ENCODE assay signal across 9 cellular contexts in the genomic region with DNA sequence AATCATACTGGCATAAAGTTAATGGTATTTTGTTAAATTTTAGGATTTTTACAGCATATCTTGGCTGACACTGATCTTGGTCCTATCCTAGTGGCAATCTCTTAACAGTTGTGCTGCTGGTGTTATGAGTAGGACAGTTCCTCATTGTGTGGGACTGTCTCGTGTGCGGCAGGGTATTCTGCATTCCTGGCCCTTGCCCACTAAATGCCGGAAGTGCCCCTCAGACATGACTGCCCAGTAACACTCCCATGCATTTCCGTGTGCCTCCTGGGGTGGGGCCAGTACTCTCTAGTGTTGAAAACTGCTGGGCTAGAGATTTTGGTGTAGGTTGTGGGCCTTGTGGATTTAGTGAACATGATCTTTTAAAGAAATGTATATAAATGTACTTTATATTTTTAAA.
DNase-seq lines count a peak whose midpoint lies in the region; ATAC-seq and TF ChIP-seq lines count a peak whose summit lies in the region.
"Had no signal": no experiment of that assay in that cellular context is flagged by ENCODE, and none has a peak within 500 bp of the region (broad histone marks: within the 10 kb centered on the region; RNA-seq: fewer than 3 reads in every experiment).

No MANE protein-coding gene starts in this region.

- peaks cover 0 to 2% (median 0%) of the 10 kb centered on the region in 3 donors for H3K27me3 Mint-ChIP-seq in CD14-positive monocyte (ENCODE audit: low read depth in 3 of 3)

- no peaks in the 10 kb centered on the region for H3K36me3 ChIP-seq in SJCRH30
- H3K36me3 ChIP-seq in neuronal stem cell (replicated peaks in 1 of 2; ENCODE audit: control insufficient read depth in 2 of 2, insufficient read depth in 2 of 2, low read length in 2 of 2) = no peaks in the 10 kb centered on the region

- peaks cover 15% of the 10 kb centered on the region for H3K4me1 Mint-ChIP-seq in CD14-positive monocyte

- H3K4me3 ChIP-seq in SJCRH30 (no peak overlapping the region), fibroblast of pulmonary artery (replicated peaks; ENCODE audit: low read depth, low read length) (no peak overlapping the region), neuronal stem cell (ENCODE audit: low read length in 2 of 2) (no peak overlapping the region)

- H3K9ac ChIP-seq in neuronal stem cell (ENCODE audit: low read depth, low read length, poor library complexity) = no peak overlapping the region

- no peak overlapping the region for H3K4me3 Mint-ChIP-seq in CD14-positive monocyte

- DNase-seq in CD14-positive monocyte (ENCODE audit: low spot score) (peak; percentile 61), SJCRH30 (peak; percentile 56 to 64), fibroblast of pulmonary artery (ENCODE audit: low read depth) (peak; percentile 15), neuronal stem cell (ENCODE audit: low spot score) (no peak)
- no peak for DNase-seq in stimulated activated naive CD8-positive, alpha-beta T cell treated with anti-CD3 and anti-CD28 coated beads, Interleukin-15, Interleukin-2, amounts not matched to agents 100 U/mL and 50 U/mL, for 24 hours
- DNase-seq in activated CD4-positive, alpha-beta T cell treated with anti-CD3 and anti-CD28 coated beads, Interleukin-2, amount 50 U/mL, for 4 hours = no peak
- no peak for DNase-seq in stimulated activated CD4-positive, alpha-beta T cell treated with anti-CD3 and anti-CD28 coated beads, Interleukin-15, amount 100 ng/mL, for 24 hours
- DNase-seq in stimulated activated CD4-positive, alpha-beta T cell treated with anti-CD3 and anti-CD28 coated beads, Interleukin-4, amount 100 ng/mL, for 1 hour = no peak

- peak overlapping the region in 4 of 7 donors; percentile 9 to 86 (median 56) for H3K27ac Mint-ChIP-seq in CD14-positive monocyte

- H3K4me1 ChIP-seq in SJCRH30 (no peaks in the 10 kb centered on the region; the same call in 1 of the 2 replicates), neuronal stem cell (ENCODE audit: control insufficient read depth in 2 of 2, insufficient read depth in 1 of 2, low read depth in 1 of 2, low read length in 2 of 2) (peaks cover 2 to 5% of the 10 kb centered on the region in 2 donors)

- intact Hi-C loops in CD14-positive monocyte (cut with micrococcal nuclease) = loop anchor here (5.0 to 10.0 kb wide), 4 partner anchors 148 to 393 kb away; no protein-coding TSS in a partner anchor

- TF ChIP-seq CTCF in CD14-positive monocyte (IDR thresholded peaks at IDR 0.05) (no peak), fibroblast of pulmonary artery (IDR thresholded peaks at IDR 0.05; ENCODE audit: low read length, missing control alignments) (no peak)

- H3K36me3 Mint-ChIP-seq in CD14-positive monocyte = no peaks in the 10 kb centered on the region

- H3K79me1 ChIP-seq in neuronal stem cell (ENCODE audit: low read depth, low read length) = no peaks in the 10 kb centered on the region

- H3K4me2 ChIP-seq in neuronal stem cell (ENCODE audit: insufficient read depth, low read length, poor library complexity, severe bottlenecking) = no peak overlapping the region

- no peak for ATAC-seq in stimulated activated naive CD8-positive, alpha-beta T cell treated with anti-CD3 and anti-CD28 coated beads, Interleukin-15, Interleukin-2, amounts not matched to agents 100 U/mL and 50 U/mL, for 24 hours

- H4K91ac ChIP-seq in neuronal stem cell (ENCODE audit: low read depth, low read length, poor library complexity) = no peak overlapping the region

- H3K27ac ChIP-seq in SJCRH30 (peak overlapping the region; percentile 0; the same call in 1 of the 2 replicates), neuronal stem cell (replicated peaks; ENCODE audit: low read length) (no peak overlapping the region)
- H3K27ac ChIP-seq: C4-2B had no signal

- H2BK120ac ChIP-seq in neuronal stem cell (ENCODE audit: low read depth, low read length) = peak overlapping the region; percentile 95

- peak overlapping the region; percentile 75 for H2BK12ac ChIP-seq in neuronal stem cell (ENCODE audit: low read length)

- H3K9me3 Mint-ChIP-seq in CD14-positive monocyte = no peaks in the 10 kb centered on the region

- no peak overlapping the region for H2BK5ac ChIP-seq in neuronal stem cell (ENCODE audit: low read length)

- H2BK15ac ChIP-seq in neuronal stem cell (ENCODE audit: low read length) = no peak overlapping the region

- no peak overlapping the region for H3K14ac ChIP-seq in neuronal stem cell (ENCODE audit: low read length)

- H3K27me3 ChIP-seq in SJCRH30 (no peaks in the 10 kb centered on the region), neuronal stem cell (ENCODE audit: control insufficient read depth in 3 of 3, insufficient read depth in 3 of 3, low read depth in 1 of 3, low read length in 3 of 3) (no peaks in the 10 kb centered on the region)

- no CpG with 5 or more reads among the region's 4 CpGs for WGBS in neuronal stem cell (ENCODE audit: extremely low coverage in 2 of 2, insufficient read length in 2 of 2, insufficient replicate concordance in 1 of 2), 2 donors

- H2AK5ac ChIP-seq in neuronal stem cell (ENCODE audit: low read depth, low read length) = no peak overlapping the region

- no peaks in the 10 kb centered on the region for H3K9me3 ChIP-seq in SJCRH30 (replicated peaks)
- no peaks in the 10 kb centered on the region for H3K9me3 ChIP-seq in neuronal stem cell (replicated peaks in 1 of 2; ENCODE audit: control insufficient read depth in 2 of 2, insufficient read depth in 1 of 2, low read depth in 1 of 2, low read length in 2 of 2)

- no peak overlapping the region for H3K23ac ChIP-seq in neuronal stem cell (ENCODE audit: low read depth, low read length, poor library complexity)

- no peak overlapping the region for H4K8ac ChIP-seq in neuronal stem cell (ENCODE audit: low read depth, low read length)

- peak overlapping the region; percentile 74 for H3K18ac ChIP-seq in neuronal stem cell (ENCODE audit: low read length)

- H2AFZ ChIP-seq in neuronal stem cell (ENCODE audit: low read length) = no peak overlapping the region

- H3K4ac ChIP-seq in neuronal stem cell (ENCODE audit: low read length) = no peak overlapping the region

Comparison
In these comparisons a context has a peak if more than half of its experiments do, and no peak if none do; other contexts are left out.
1. DNase-seq: peak in CD14-positive monocyte (single experiment), SJCRH30 (2 of 2) and fibroblast of pulmonary artery (single experiment); none in neuronal stem cell (single experiment), stimulated activated naive CD8-positive, alpha-beta T cell treated with anti-CD3 and anti-CD28 coated beads, Interleukin-15, Interleukin-2, amounts not matched to agents 100 U/mL and 50 U/mL, for 24 hours (single experiment), activated CD4-positive, alpha-beta T cell treated with anti-CD3 and anti-CD28 coated beads, Interleukin-2, amount 50 U/mL, for 4 hours (0 of 2), stimulated activated CD4-positive, alpha-beta T cell treated with anti-CD3 and anti-CD28 coated beads, Interleukin-15, amount 100 ng/mL, for 24 hours (single experiment) and stimulated activated CD4-positive, alpha-beta T cell treated with anti-CD3 and anti-CD28 coated beads, Interleukin-4, amount 100 ng/mL, for 1 hour (single experiment).